8 cellular contexts compared by ENCODE assay signal in the genomic region with DNA sequence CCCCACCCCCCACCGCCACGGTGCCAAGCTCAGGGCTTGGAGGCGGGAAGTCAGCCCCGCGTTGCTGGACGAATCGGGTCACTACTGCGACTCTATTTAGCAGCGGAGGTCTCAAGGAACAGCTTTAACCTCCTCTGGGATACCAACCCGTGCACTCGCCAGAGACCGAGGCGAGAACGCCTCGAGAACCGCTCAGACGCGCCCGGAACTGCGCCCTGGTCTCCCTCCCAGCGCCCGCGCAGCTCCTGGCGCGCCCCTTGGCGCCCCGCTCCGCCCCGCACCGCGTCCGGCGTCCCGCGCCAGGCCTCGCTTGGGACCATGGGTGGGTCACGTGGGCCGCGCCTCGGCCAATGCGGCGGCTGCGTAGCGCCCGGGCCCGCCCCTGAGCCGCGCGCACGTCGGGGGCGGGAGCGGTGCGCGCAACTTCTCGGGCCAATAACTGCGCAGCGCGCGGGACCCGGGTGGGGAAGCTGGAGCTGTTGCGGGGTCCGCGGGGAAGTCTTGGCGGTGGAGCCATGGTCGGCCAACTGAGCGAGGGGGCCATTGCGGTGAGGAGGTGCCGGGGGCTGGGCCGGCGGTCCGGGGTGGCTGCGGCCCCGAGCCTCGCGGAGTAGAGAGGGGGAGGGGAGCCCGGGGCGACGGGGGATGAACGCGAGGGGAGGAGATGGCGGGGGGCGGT. TPM values are rescaled to one million over a fixed set of nuclear protein-coding genes. Genes with fewer than 3 reads are reported as not detected.
DNase-seq lines count a peak whose midpoint lies in the region; ATAC-seq and TF ChIP-seq lines count a peak whose summit lies in the region.

Gene RPA1, plus strand, starts transcription at position 427 of the 679 bp plus-strand sequence. Its CDS starts 89 bp downstream, at position 516.
Gene SMYD4, minus strand, starts transcription at position 324 of the 679 bp plus-strand sequence. CDS start 1,908 bp downstream, outside the sequence.

- no peaks in the 10 kb centered on the region for H3K9me3 Mint-ChIP-seq in T-cell
- no peaks in the 10 kb centered on the region for H3K9me3 Mint-ChIP-seq in type B pancreatic cell

- TF ChIP-seq CTCF in NB4 (IDR thresholded peaks at IDR 0.05; ENCODE audit: low read depth, low read length) (no peak), type B pancreatic cell (conservative IDR thresholded peaks at IDR 0.05) (no peak)

- peak within 1 kb of the TSS; percentile 88 for H3K9ac ChIP-seq in adipocyte (ENCODE audit: low read length)

- peak; percentile 89 for DNase-seq in NB4 (ENCODE audit: low read depth)
- peak; percentile 75 to 90 (median 84) for DNase-seq in T-cell
- peak; percentile 97 for DNase-seq in adipocyte (ENCODE audit: low read depth)
- DNase-seq in left cardiac atrium: peak; percentile 93
- DNase-seq in posterior cingulate gyrus: peak; percentile 82 to 98 (median 88)
- peak; percentile 91 for DNase-seq in type B pancreatic cell (ENCODE audit: extremely low spot score, unreplicated experiment)

- TF ChIP-seq POLR2A in GM10847 (IDR thresholded peaks at IDR 0.05; ENCODE audit: extremely low read depth, insufficient read length) (peak; percentile 79), NB4 (IDR thresholded peaks at IDR 0.05; ENCODE audit: extremely low read depth, insufficient read length) (peak; percentile 53)

- peak within 1 kb of the TSS; percentile 89 to 96 for H3K27ac Mint-ChIP-seq in T-cell
- peak within 1 kb of the TSS; percentile 92 for H3K27ac Mint-ChIP-seq in type B pancreatic cell

- H3K4me1 Mint-ChIP-seq in T-cell (peaks cover 60 to 69% (median 68%) of the 10 kb centered on the region in 3 donors), type B pancreatic cell (ENCODE audit: unreplicated experiment) (peaks cover 24% of the 10 kb centered on the region)

- H3K4me1 ChIP-seq in adipocyte (ENCODE audit: control insufficient read depth, insufficient read depth, low read length): peaks cover 16% of the 10 kb centered on the region

- H3K27me3 ChIP-seq in adipocyte (replicated peaks; ENCODE audit: control insufficient read depth, insufficient read depth, low read length): no peaks in the 10 kb centered on the region

- POLR2A ChIA-PET in T-cell (lab: Charles Lee): interaction anchor here (0.5 to 0.8 kb wide), 4 partner anchors 113 to 585 kb away, joined by 3 to 12 read pairs (median 4); no protein-coding TSS in a partner anchor

- peak within 1 kb of the TSS; percentile 93 to 99 (median 94) for H3K4me3 Mint-ChIP-seq in T-cell
- peak within 1 kb of the TSS; percentile 96 for H3K4me3 Mint-ChIP-seq in type B pancreatic cell

- intact Hi-C loops in left cardiac atrium (cut with DNase I) (no loop called here), posterior cingulate gyrus (cut with DNase I) (no loop called here)

- H3K36me3 Mint-ChIP-seq in T-cell (peaks cover 27% of the 10 kb centered on the region), type B pancreatic cell (peaks cover 21% of the 10 kb centered on the region)

- no peaks in the 10 kb centered on the region for H3K9me3 ChIP-seq in adipocyte (ENCODE audit: control insufficient read depth, low read length)

- H3K27me3 Mint-ChIP-seq in T-cell (no peaks in the 10 kb centered on the region), type B pancreatic cell (no peaks in the 10 kb centered on the region)

- peaks cover 13% of the 10 kb centered on the region for H3K36me3 ChIP-seq in adipocyte (ENCODE audit: control insufficient read depth, insufficient read depth, low read length, severe bottlenecking)

- CTCF ChIA-PET in T-cell (lab: Charles Lee): interaction anchor here (0.6 kb wide), 5 partner anchors 34 to 320 kb away, joined by 3 to 9 read pairs (median 5); no protein-coding TSS in a partner anchor

- H3K4me3 ChIP-seq in NB4 (ENCODE audit: low read depth, low read length) (peak within 1 kb of the TSS; percentile 90), adipocyte (ENCODE audit: low read length) (peak within 1 kb of the TSS; percentile 92)

- ATAC-seq in HG02571 (IDR thresholded peaks at IDR 0.05; ENCODE audit: unreplicated experiment) (peak; percentile 76), T-cell (replicated peaks in 1 of 4) (peak; percentile 99 to 100 (median 99)), left cardiac atrium (peak; percentile 100)

RNA-seq across cellular contexts. Expression of gene RPA1, which starts in this region (rescaled TPM):
- total RNA-seq in T-cell (100 to 1,000 TPM in 3 of 5 donors, 10 to 100 TPM in 2; 78.9 to 124 (median 107) TPM), left cardiac atrium (10 to 100 TPM; 61.8 to 95.1 TPM), type B pancreatic cell (ENCODE audit: low replicate concordance) (91.5 and 129 TPM in 2 replicates)

RNA-seq across cellular contexts. Expression of gene SMYD4, which starts in this region (rescaled TPM):
- total RNA-seq in T-cell (10 to 100 TPM; 24.4 to 42.7 (median 38.5) TPM), left cardiac atrium (10 to 100 TPM; 10.6 to 17.6 TPM), type B pancreatic cell (ENCODE audit: low replicate concordance) (18.0 and 22.5 TPM in 2 replicates)

Comparison
In these comparisons a context has a peak if more than half of its experiments do, and no peak if none do; other contexts are left out.
1. Peak in every context shown above with its lines: DNase-seq, ATAC-seq and H3K4me3 ChIP-seq.